In genomic region chrX:70030242-70030823, GRCh38 we compare ENCODE assay signal across 8 cellular contexts. TPM values are rescaled to one million over a fixed set of nuclear protein-coding genes. Genes with fewer than 3 reads are reported as not detected.
A peak's percentile ranks its signal among the peaks of the same experiment; 100 is the strongest.
DNase-seq lines count a peak whose midpoint lies in the region; ATAC-seq, FAIRE-seq and TF ChIP-seq lines count a peak whose summit lies in the region.

No MANE protein-coding gene starts in this region.

- H3K27me3 Mint-ChIP-seq in natural killer cell treated with Interleukin-12 subunit alpha and Interleukin-12 subunit beta and Interleukin-15 and Interleukin-18, amount 100 ng/mL, for 72 hours = peaks cover 14 to 21% of the 10 kb centered on the region in 2 donors

- H3K36me3 ChIP-seq in esophagus muscularis mucosa = peaks cover 0 to under 1% (median 0%) of the 10 kb centered on the region in 4 donors

- H3K4me3 ChIP-seq in A549 (no peak overlapping the region), esophagus muscularis mucosa (no peak overlapping the region)

- no peak; the same call in 1 of the 3 replicates for TF ChIP-seq CTCF in A549 (IDR thresholded peaks at IDR 0.05)
- peak; percentile 77 for TF ChIP-seq CTCF in GM10266 (IDR thresholded peaks at IDR 0.05; ENCODE audit: control insufficient read depth, insufficient read depth, low read depth, missing control alignments)
- peak; percentile 65 to 73 (median 68) for TF ChIP-seq CTCF in esophagus muscularis mucosa (IDR thresholded peaks at IDR 0.05)

- CTCF ChIA-PET in A549 (lab: Yijun Ruan, JAX) = interaction anchor here (0.6 to 6.5 kb wide), 25 partner anchors 9 to 538 kb away, joined by 3 to 49 read pairs (median 4); no protein-coding TSS in a partner anchor

- intact Hi-C loops in esophagus muscularis mucosa (cut with DNase I) = no loop called here

- peak; percentile 63 to 65 for TF ChIP-seq RAD21 in A549 (conservative IDR thresholded peaks at IDR 0.05 in 1 of 2, IDR thresholded peaks at IDR 0.05 in 1 of 2)

- POLR2A ChIA-PET in A549 (lab: Yijun Ruan, JAX) = interaction anchor here (1.4 kb wide), 1 partner anchor 103 kb away, joined by 4 read pairs; the partner anchor contains the start of gene IGBP1

- no peak for TF ChIP-seq EP300 in A549 (IDR thresholded peaks at IDR 0.05)
- TF ChIP-seq EP300 in esophagus muscularis mucosa (IDR thresholded peaks at IDR 0.05) = no peak

- H3K27ac ChIP-seq in A549 (no peak overlapping the region), esophagus muscularis mucosa (replicated peaks in 1 of 4) (no peak overlapping the region)

- no peaks in the 10 kb centered on the region for H3K27me3 ChIP-seq in esophagus muscularis mucosa

- WGBS in A549 (ENCODE audit: missing lambda C conversion rate) = 21% methylated on average over 5 of the region's 5 CpGs
- WGBS in esophagus muscularis mucosa = 22% methylated on average over 5 of the region's 5 CpGs

- H3K27ac Mint-ChIP-seq in natural killer cell treated with Interleukin-12 subunit alpha and Interleukin-12 subunit beta and Interleukin-15 and Interleukin-18, amount 100 ng/mL, for 72 hours = no peak overlapping the region

- H3K4me3 Mint-ChIP-seq in natural killer cell treated with Interleukin-12 subunit alpha and Interleukin-12 subunit beta and Interleukin-15 and Interleukin-18, amount 100 ng/mL, for 72 hours = no peak overlapping the region

- no peak for TF ChIP-seq POLR2A in A549 (IDR thresholded peaks at IDR 0.05; ENCODE audit: low read length)
- no peak for TF ChIP-seq POLR2A in esophagus muscularis mucosa (IDR thresholded peaks at IDR 0.05; ENCODE audit: low read depth)

- peak; percentile 95 for FAIRE-seq in A549 (lab: Jason Lieb, UNC)

- H3K4me2 ChIP-seq in A549 = no peak overlapping the region

- H3K4me1 ChIP-seq in A549 (no peaks in the 10 kb centered on the region), esophagus muscularis mucosa (peaks cover 0 to 12% (median 7%) of the 10 kb centered on the region in 4 donors)

- no peaks in the 10 kb centered on the region for H3K9me3 Mint-ChIP-seq in natural killer cell treated with Interleukin-12 subunit alpha and Interleukin-12 subunit beta and Interleukin-15 and Interleukin-18, amount 100 ng/mL, for 72 hours

- H3K36me3 Mint-ChIP-seq in natural killer cell treated with Interleukin-12 subunit alpha and Interleukin-12 subunit beta and Interleukin-15 and Interleukin-18, amount 100 ng/mL, for 72 hours = no peaks in the 10 kb centered on the region

- DNase-seq in A549 (ENCODE audit: low read depth in 1 of 2, low spot score in 1 of 2) = peak; percentile 51 to 61
- DNase-seq in GM10266 (ENCODE audit: extremely low spot score) = peak; percentile 32
- peak; percentile 27 for DNase-seq in NCI-H2196 (lab: John Stamatoyannopoulos, UW; ENCODE audit: unreplicated experiment)
- DNase-seq in activated CD4-positive, alpha-beta T cell treated with anti-CD3 and anti-CD28 coated beads, Interleukin-2, amount 50 U/mL, for 4 hours = peak; percentile 7 to 11
- no peak for DNase-seq in esophagus muscularis mucosa (ENCODE audit: extremely low spot score)
- DNase-seq in natural killer cell treated with Interleukin-12 subunit alpha and Interleukin-12 subunit beta and Interleukin-15 and Interleukin-18, amount 100 ng/mL, for 72 hours (ENCODE audit: low spot score) = peak; percentile 71

- ATAC-seq in A549 (peak; percentile 77 to 89), HG02870 (IDR thresholded peaks at IDR 0.05; ENCODE audit: unreplicated experiment) (peak; percentile 78), HG03571 (IDR thresholded peaks at IDR 0.05; ENCODE audit: unreplicated experiment) (no peak)
- no peak for ATAC-seq in natural killer cell treated with Interleukin-12 subunit alpha and Interleukin-12 subunit beta and Interleukin-15 and Interleukin-18, amount 100 ng/mL, for 72 hours

- no peaks in the 10 kb centered on the region for H3K9me3 ChIP-seq in A549
- no peaks in the 10 kb centered on the region for H3K9me3 ChIP-seq in esophagus muscularis mucosa

- H3K4me1 Mint-ChIP-seq in natural killer cell treated with Interleukin-12 subunit alpha and Interleukin-12 subunit beta and Interleukin-15 and Interleukin-18, amount 100 ng/mL, for 72 hours (ENCODE audit: low read depth in 2 of 2) = peaks cover 8 to 12% of the 10 kb centered on the region in 2 donors

TF ChIP-seq in A549, 52 proteins besides CTCF, POLR2A, EP300 and RAD21:
- TF ChIP-seq HEYL (CRISPR knock-in tag; IDR thresholded peaks at IDR 0.05) (no peak), SMC3 (IDR thresholded peaks at IDR 0.05) (peak; percentile 64; the same call in 2 of the 3 replicates)

RNA-seq across cellular contexts. Expression of gene AWAT2, which starts 19.4 kb away (rescaled TPM):
- polyA plus RNA-seq in A549 (2011; rRNA removed) (not detected in 2 replicates), A549 (2017; fragmentation: RNase III; extraction: RNeasy Plus Mini Kit Qiagen cat#74134 plus additional on column Dnase treatment) (not detected in 3 replicates)
- not detected in 2 replicates for polyA plus RNA-seq in A549 (2012; cell fraction: cytosol; rRNA removed)
- polyA plus RNA-seq in A549 (2012; cell fraction: nucleus; rRNA removed) = not detected in 2 replicates
- not detected in 2 replicates for polyA minus RNA-seq in A549 (2011; rRNA and poly(A)+ RNA removed)
- total RNA-seq in esophagus muscularis mucosa = not detected
- not detected for total RNA-seq in natural killer cell treated with Interleukin-12 subunit alpha and Interleukin-12 subunit beta and Interleukin-15 and Interleukin-18, amount 100 ng/mL, for 72 hours

RNA-seq across cellular contexts. Expression of gene OTUD6A, which starts 31.9 kb away (rescaled TPM):
- polyA plus RNA-seq in A549 (2011; rRNA removed) (not detected in 2 replicates), A549 (2017; fragmentation: RNase III; extraction: RNeasy Plus Mini Kit Qiagen cat#74134 plus additional on column Dnase treatment) (not detected in 3 replicates)
- not detected in 2 replicates for polyA plus RNA-seq in A549 (2012; cell fraction: cytosol; rRNA removed)
- not detected in 2 replicates for polyA plus RNA-seq in A549 (2012; cell fraction: nucleus; rRNA removed)
- not detected in 2 replicates for polyA minus RNA-seq in A549 (2011; rRNA and poly(A)+ RNA removed)
- not detected for total RNA-seq in esophagus muscularis mucosa
- total RNA-seq in natural killer cell treated with Interleukin-12 subunit alpha and Interleukin-12 subunit beta and Interleukin-15 and Interleukin-18, amount 100 ng/mL, for 72 hours = not detected

Comparison
In these comparisons a context has a peak if more than half of its experiments do, and no peak if none do; other contexts are left out.
1. ATAC-seq: peak in A549 (2 of 2) and HG02870 (single experiment); none in natural killer cell treated with Interleukin-12 subunit alpha and Interleukin-12 subunit beta and Interleukin-15 and Interleukin-18, amount 100 ng/mL, for 72 hours (0 of 2) and HG03571 (single experiment).